Comparison of ENCODE assay signal across 8 cellular contexts in the genomic region with DNA sequence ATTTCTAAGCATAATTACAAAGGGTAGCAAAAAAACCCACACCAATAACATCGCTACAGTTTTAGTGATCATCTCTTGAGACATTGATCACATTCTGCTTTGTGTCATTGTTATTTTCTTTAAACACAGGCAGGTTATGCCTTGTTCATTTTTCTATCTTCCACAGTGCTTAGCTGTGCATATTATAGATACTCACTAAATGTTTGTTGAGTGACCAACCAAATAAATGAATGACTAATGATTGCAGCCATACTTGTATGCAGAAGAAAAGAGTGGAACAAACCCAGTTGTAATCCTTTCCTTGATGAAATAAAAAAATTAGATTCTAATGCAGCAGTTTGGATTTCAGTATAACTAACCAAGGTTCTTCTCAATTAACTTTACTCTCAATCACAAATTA.
"Had no signal": no experiment of that assay in that cellular context is flagged by ENCODE, and none has a peak within 500 bp of the region (broad histone marks: within the 10 kb centered on the region; RNA-seq: fewer than 3 reads in every experiment).

No MANE protein-coding gene starts in this region.

- H3K4me3 Mint-ChIP-seq: GM23338, H9, IgD-negative memory B cell had no signal

- H3K27ac Mint-ChIP-seq: GM23338, H9, IgD-negative memory B cell had no signal

- H2AFZ ChIP-seq: GM23338 had no signal

- ATAC-seq: GM23338 had no signal

- FAIRE-seq: H1, H54, HTR-8/SVneo had no signal

- H3K4me3 ChIP-seq: GM23338 had no signal

- DNase-seq: H9, HCEC 1CT, KBM-7 had no signal

- H3K4me2 ChIP-seq: GM23338 had no signal
